ENCODE assay signal across 21 cellular contexts in genomic region chr2:129296401-129297343, GRCh38.
DNase-seq lines count a peak whose midpoint lies in the region; ATAC-seq, FAIRE-seq and TF ChIP-seq lines count a peak whose summit lies in the region.
"Had no signal": no experiment of that assay in that cellular context is flagged by ENCODE, and none has a peak within 500 bp of the region (broad histone marks: within the 10 kb centered on the region; RNA-seq: fewer than 3 reads in every experiment).

No MANE protein-coding gene starts in this region.

- ATAC-seq in K562 (no peak), HG02870 (IDR thresholded peaks at IDR 0.05; ENCODE audit: unreplicated experiment) (no peak), GM18867 (IDR thresholded peaks at IDR 0.05; ENCODE audit: unreplicated experiment) (no peak)
- no peak for ATAC-seq in activated T-cell treated with anti-CD3 and anti-CD28 coated beads, Interleukin-2, amount 50 U/mL, for 72 hours (replicated peaks in 1 of 2)
- ATAC-seq: activated CD4-positive, CD25-positive, alpha-beta regulatory T cell treated with anti-CD3 and anti-CD28 coated beads, Interleukin-2, amount 50 U/mL, for 24 hours had no signal

- H3K4me3 Mint-ChIP-seq in mesothelial cell of epicardium = no peak overlapping the region
- no peak overlapping the region for H3K4me3 Mint-ChIP-seq in activated CD4-positive, alpha-beta T cell treated with anti-CD3 and anti-CD28 coated beads, Interleukin-2, amount 10 ng/mL, durations not matched to agents 7 days and 5 days
- no peak overlapping the region for H3K4me3 Mint-ChIP-seq in activated T-cell treated with anti-CD3 and anti-CD28 coated beads, Interleukin-2, amount 50 U/mL, for 72 hours
- H3K4me3 Mint-ChIP-seq: CD14-positive monocyte, endodermal cell, neural progenitor cell had no signal

- peaks cover 13% of the 10 kb centered on the region for H3K9me3 Mint-ChIP-seq in mesothelial cell of epicardium
- peaks cover 5% of the 10 kb centered on the region for H3K9me3 Mint-ChIP-seq in activated CD4-positive, alpha-beta T cell treated with anti-CD3 and anti-CD28 coated beads, Interleukin-2, amount 10 ng/mL, durations not matched to agents 7 days and 5 days
- peaks cover 0 to 3% of the 10 kb centered on the region in 2 donors for H3K9me3 Mint-ChIP-seq in activated T-cell treated with anti-CD3 and anti-CD28 coated beads, Interleukin-2, amount 50 U/mL, for 72 hours
- H3K9me3 Mint-ChIP-seq: neural progenitor cell had no signal

- H3K9me3 ChIP-seq in A673 (ENCODE audit: low read depth, low read length, poor library complexity, severe bottlenecking) (no peaks in the 10 kb centered on the region), K562 (replicated peaks; ENCODE audit: control insufficient read depth, insufficient read depth, low read depth, low read length) (no peaks in the 10 kb centered on the region)
- H3K9me3 ChIP-seq: adrenal gland, upper lobe of left lung had no signal

- H3K27ac ChIP-seq in A673 (ENCODE audit: low read depth, low read length, poor library complexity, severe bottlenecking) = no peak overlapping the region
- H3K27ac ChIP-seq in K562 (ENCODE audit: extremely low read depth, low read depth, low read length) = no peak overlapping the region
- H3K27ac ChIP-seq: adrenal gland, neural progenitor cell, upper lobe of left lung had no signal

- H3K36me3 Mint-ChIP-seq in mesothelial cell of epicardium = no peaks in the 10 kb centered on the region
- no peaks in the 10 kb centered on the region for H3K36me3 Mint-ChIP-seq in activated CD4-positive, alpha-beta T cell treated with anti-CD3 and anti-CD28 coated beads, Interleukin-2, amount 10 ng/mL, durations not matched to agents 7 days and 5 days (ENCODE audit: low read depth)
- H3K36me3 Mint-ChIP-seq in activated T-cell treated with anti-CD3 and anti-CD28 coated beads, Interleukin-2, amount 50 U/mL, for 72 hours (ENCODE audit: insufficient read depth in 2 of 2) = no peaks in the 10 kb centered on the region
- H3K36me3 Mint-ChIP-seq: CD14-positive monocyte, neural progenitor cell had no signal

- no peaks in the 10 kb centered on the region for H4K20me1 ChIP-seq in K562 (replicated peaks; ENCODE audit: control insufficient read depth, insufficient read depth, low read length)

- H3K4me3 ChIP-seq in A673 (ENCODE audit: low read depth, low read length, poor library complexity, severe bottlenecking) = no peak overlapping the region
- no peak overlapping the region for H3K4me3 ChIP-seq in K562
- H3K4me3 ChIP-seq: adrenal gland, neural progenitor cell, upper lobe of left lung had no signal

- TF ChIP-seq EP300 in K562 (IDR thresholded peaks at IDR 0.05; ENCODE audit: low read length) = no peak

- peak overlapping the region; percentile 40 for H3K27ac Mint-ChIP-seq in mesothelial cell of epicardium
- H3K27ac Mint-ChIP-seq in activated CD4-positive, alpha-beta T cell treated with anti-CD3 and anti-CD28 coated beads, Interleukin-2, amount 10 ng/mL, durations not matched to agents 7 days and 5 days = no peak overlapping the region
- H3K27ac Mint-ChIP-seq in activated T-cell treated with anti-CD3 and anti-CD28 coated beads, Interleukin-2, amount 50 U/mL, for 72 hours = no peak overlapping the region
- H3K27ac Mint-ChIP-seq: CD14-positive monocyte, endodermal cell, neural progenitor cell had no signal

- no peaks in the 10 kb centered on the region for H3K79me2 ChIP-seq in K562 (ENCODE audit: control insufficient read depth, insufficient read depth, low read length)

- H3K9me1 ChIP-seq in K562 (ENCODE audit: control insufficient read depth, insufficient read depth, low read length) = no peaks in the 10 kb centered on the region

- CTCF ChIA-PET in A673 (lab: Charles Lee) (no interaction called here), K562 (lab: Yijun Ruan, JAX; ENCODE audit: low intra/inter-chr PET ratio) (no interaction called here)
- CTCF ChIA-PET in activated CD4-positive, alpha-beta T cell treated with anti-CD3 and anti-CD28 coated beads, Interleukin-2, amount 10 ng/mL, durations not matched to agents 7 days and 5 days (lab: Charles Lee) = no interaction called here

- TF ChIP-seq RAD21 in K562 (CRISPR knock-in tag; conservative IDR thresholded peaks at IDR 0.05 in 1 of 2, IDR thresholded peaks at IDR 0.05 in 1 of 2) = no peak

- H3K9ac ChIP-seq in K562 (ENCODE audit: insufficient read depth in 1 of 2, low read depth in 2 of 2, low read length in 2 of 2) = no peak overlapping the region
- H3K9ac ChIP-seq: neural progenitor cell had no signal

- DNase-seq in A673 (ENCODE audit: low spot score) (peak; percentile 58), NCI-H128 (lab: John Stamatoyannopoulos, UW; ENCODE audit: unreplicated experiment) (peak; percentile 13), K562 (ENCODE audit: extremely low read depth in 1 of 4, low spot score in 3 of 4) (no peak), mesothelial cell of epicardium (ENCODE audit: low spot score in 2 of 2, unreplicated experiment in 2 of 2) (no peak)
- DNase-seq in activated CD4-positive, alpha-beta T cell treated with anti-CD3 and anti-CD28 coated beads, Interleukin-2, amount 10 ng/mL, durations not matched to agents 7 days and 5 days = no peak
- DNase-seq in activated T-cell treated with anti-CD3 and anti-CD28 coated beads, Interleukin-2, amount 50 U/mL, for 72 hours = no peak
- DNase-seq: activated effector memory CD4-positive, alpha-beta T cell treated with Interleukin-2 at 50 U/mL for 16 hours; GOT3; islet precursor cell; NCI-H187 treated with DMSO at 0.1 percent for 48 hours; NCI-H526 treated with DMSO at 0.1 percent for 48 hours; retina; stimulated activated naive CD4-positive, alpha-beta T cell; upper lobe of left lung had no signal

- no TSS peak for BruUV-seq in A673 (replicated peaks; lab: Mats Ljungman, UMichigan)
- BruUV-seq in K562 (replicated peaks; lab: Mats Ljungman, UMichigan) = no TSS peak

- in situ Hi-C loops in K562 (cut with MboI) = no loop called here

- no peak for TF ChIP-seq CTCF in A673 (conservative IDR thresholded peaks at IDR 0.05; ENCODE audit: low read depth, low read length)
- no peak for TF ChIP-seq CTCF in K562 (IDR thresholded peaks at IDR 0.05 in 2 of 3, conservative IDR thresholded peaks at IDR 0.05 in 1 of 3; ENCODE audit: insufficient read depth in 2 of 3, low read depth in 1 of 3, low read length in 3 of 3)
- TF ChIP-seq CTCF in mesothelial cell of epicardium (IDR thresholded peaks at IDR 0.05; ENCODE audit: unreplicated experiment) = no peak

- H3K4me1 ChIP-seq in A673 (ENCODE audit: insufficient read depth, low read length, poor library complexity, severe bottlenecking) (peaks cover 8% of the 10 kb centered on the region), K562 (replicated peaks in 1 of 2; ENCODE audit: control insufficient read depth in 2 of 2, insufficient read depth in 2 of 2, low read length in 2 of 2) (no peaks in the 10 kb centered on the region)
- H3K4me1 ChIP-seq: adrenal gland, neural progenitor cell, upper lobe of left lung had no signal

- 0% methylated on average over 10 of the region's 10 CpGs for WGBS in K562 (ENCODE audit: insufficient coverage, low coverage, missing lambda C conversion rate)

- H3K4me1 Mint-ChIP-seq in mesothelial cell of epicardium = peaks cover 13% of the 10 kb centered on the region
- H3K4me1 Mint-ChIP-seq in activated CD4-positive, alpha-beta T cell treated with anti-CD3 and anti-CD28 coated beads, Interleukin-2, amount 10 ng/mL, durations not matched to agents 7 days and 5 days = no peaks in the 10 kb centered on the region
- H3K4me1 Mint-ChIP-seq in activated T-cell treated with anti-CD3 and anti-CD28 coated beads, Interleukin-2, amount 50 U/mL, for 72 hours (ENCODE audit: low read depth) = no peaks in the 10 kb centered on the region
- H3K4me1 Mint-ChIP-seq: CD14-positive monocyte, endodermal cell, neural progenitor cell had no signal

- intact Hi-C loops in A673 (cut with micrococcal nuclease; ENCODE audit: unreplicated experiment) = no loop called here
- intact Hi-C loops in K562 (cut with micrococcal nuclease) = no loop called here

- no peak overlapping the region for H2AFZ ChIP-seq in K562 (ENCODE audit: low read depth, low read length)
- H2AFZ ChIP-seq: neural progenitor cell had no signal

- no peak for FAIRE-seq in K562 (lab: Jason Lieb, UNC)

- TF ChIP-seq POLR2A in K562 (conservative IDR thresholded peaks at IDR 0.05) = no peak

- no peaks in the 10 kb centered on the region for H3K27me3 Mint-ChIP-seq in mesothelial cell of epicardium (ENCODE audit: low read depth)
- no peaks in the 10 kb centered on the region for H3K27me3 Mint-ChIP-seq in activated CD4-positive, alpha-beta T cell treated with anti-CD3 and anti-CD28 coated beads, Interleukin-2, amount 10 ng/mL, durations not matched to agents 7 days and 5 days
- H3K27me3 Mint-ChIP-seq in activated T-cell treated with anti-CD3 and anti-CD28 coated beads, Interleukin-2, amount 50 U/mL, for 72 hours (ENCODE audit: low read depth) = no peaks in the 10 kb centered on the region

- H3K27me3 ChIP-seq in A673 (replicated peaks; ENCODE audit: insufficient read depth, low read depth, low read length, poor library complexity) = no peaks in the 10 kb centered on the region
- H3K27me3 ChIP-seq in K562 (ENCODE audit: control insufficient read depth in 2 of 2, insufficient read depth in 2 of 2, low read length in 2 of 2) = peaks cover 0 to 5% of the 10 kb centered on the region in 2 experiments; a peak in 2 of 5 replicates
- H3K27me3 ChIP-seq: adrenal gland, neural progenitor cell, upper lobe of left lung had no signal

- POLR2A ChIA-PET in A673 (lab: Charles Lee; ENCODE audit: low non-redundant PET) = interaction anchor here (0.7 kb wide), 1 partner anchor 19 kb away, joined by 3 read pairs; no protein-coding TSS in a partner anchor
- POLR2A ChIA-PET in K562 (lab: Yijun Ruan, JAX) = no interaction called here
- POLR2A ChIA-PET in activated CD4-positive, alpha-beta T cell treated with anti-CD3 and anti-CD28 coated beads, Interleukin-2, amount 10 ng/mL, durations not matched to agents 7 days and 5 days (lab: Charles Lee) = no interaction called here

- H3K4me2 ChIP-seq in K562 (ENCODE audit: insufficient read depth, low read length) = no peak overlapping the region
- H3K4me2 ChIP-seq: neural progenitor cell had no signal

- H3K36me3 ChIP-seq in A673 (ENCODE audit: insufficient read depth, low read length, poor library complexity, severe bottlenecking) = no peaks in the 10 kb centered on the region
- no peaks in the 10 kb centered on the region for H3K36me3 ChIP-seq in K562 (ENCODE audit: control insufficient read depth, insufficient read depth, low read length)
- H3K36me3 ChIP-seq: adrenal gland, neural progenitor cell, upper lobe of left lung had no signal

TF ChIP-seq in K562, 482 proteins besides CTCF, POLR2A, EP300 and RAD21 (continues in another document):
- TF ChIP-seq THRAP3 (IDR thresholded peaks at IDR 0.05; ENCODE audit: borderline replicate concordance) (no peak), NFIC (IDR thresholded peaks at IDR 0.05) (peak; percentile 68), ZZZ3 (IDR thresholded peaks at IDR 0.05) (no peak), NFIX (CRISPR knock-in tag; IDR thresholded peaks at IDR 0.05; ENCODE audit: low read depth) (peak; percentile 25; the same call in 1 of the 2 replicates)

Comparison
In these comparisons a context has a peak if more than half of its experiments do, and no peak if none do; other contexts are left out.
1. DNase-seq: peak in A673 (single experiment) and NCI-H128 (single experiment); none in K562 (0 of 4), mesothelial cell of epicardium (0 of 2), activated CD4-positive, alpha-beta T cell treated with anti-CD3 and anti-CD28 coated beads, Interleukin-2, amount 10 ng/mL, durations not matched to agents 7 days and 5 days (single experiment) and activated T-cell treated with anti-CD3 and anti-CD28 coated beads, Interleukin-2, amount 50 U/mL, for 72 hours (0 of 2).